Comparison of ENCODE assay signal across 1 cellular context in the genomic region with DNA sequence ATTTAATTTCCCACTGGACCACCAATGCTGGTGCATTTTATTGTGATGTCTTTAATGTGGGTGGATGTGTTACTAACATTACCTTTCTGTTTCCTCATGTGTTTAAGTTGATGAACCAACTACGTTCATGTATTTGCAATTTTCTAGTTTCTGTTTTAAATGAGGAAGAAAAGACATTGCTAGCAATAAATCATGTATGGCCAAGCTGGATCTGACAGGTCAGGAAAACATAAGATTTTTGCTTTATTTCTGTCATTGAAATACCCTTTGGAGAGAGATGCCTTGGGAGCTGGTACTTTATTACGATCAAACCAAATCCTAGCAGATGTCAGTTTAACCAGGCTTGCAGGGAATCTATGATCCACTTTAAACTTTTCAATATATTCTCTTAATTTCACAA.
TF ChIP-seq lines count a peak whose summit lies in the region.

No MANE protein-coding gene starts in this region.

TF ChIP-seq in GM12878, 131 proteins besides CTCF, POLR2A, EP300 and RAD21 (continued from another document):
- TF ChIP-seq, protein P1, sequence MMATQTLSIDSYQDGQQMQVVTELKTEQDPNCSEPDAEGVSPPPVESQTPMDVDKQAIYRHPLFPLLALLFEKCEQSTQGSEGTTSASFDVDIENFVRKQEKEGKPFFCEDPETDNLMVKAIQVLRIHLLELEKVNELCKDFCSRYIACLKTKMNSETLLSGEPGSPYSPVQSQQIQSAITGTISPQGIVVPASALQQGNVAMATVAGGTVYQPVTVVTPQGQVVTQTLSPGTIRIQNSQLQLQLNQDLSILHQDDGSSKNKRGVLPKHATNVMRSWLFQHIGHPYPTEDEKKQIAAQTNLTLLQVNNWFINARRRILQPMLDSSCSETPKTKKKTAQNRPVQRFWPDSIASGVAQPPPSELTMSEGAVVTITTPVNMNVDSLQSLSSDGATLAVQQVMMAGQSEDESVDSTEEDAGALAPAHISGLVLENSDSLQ (IDR thresholded peaks at IDR 0.05), result peak; percentile 12; the same call in 1 of the 2 replicates
